Comparison of ENCODE assay signal across 10 cellular contexts in genomic region chr10:101444058-101444457, GRCh38.
DNase-seq lines count a peak whose midpoint lies in the region; ATAC-seq, FAIRE-seq and TF ChIP-seq lines count a peak whose summit lies in the region.
"Had no signal": no experiment of that assay in that cellular context is flagged by ENCODE, and none has a peak within 500 bp of the region (broad histone marks: within the 10 kb centered on the region; RNA-seq: fewer than 3 reads in every experiment).

No MANE protein-coding gene starts in this region.

- H3K4me1 Mint-ChIP-seq in activated naive CD4-positive, alpha-beta T cell treated with anti-CD3 and anti-CD28 coated beads, Interleukin-2, amount 10 ng/mL, durations not matched to agents 7 days and 5 days = peaks cover 2% of the 10 kb centered on the region

- no peak overlapping the region for H3K27ac Mint-ChIP-seq in activated naive CD4-positive, alpha-beta T cell treated with anti-CD3 and anti-CD28 coated beads, Interleukin-2, amount 10 ng/mL, durations not matched to agents 7 days and 5 days

- TF ChIP-seq CTCF in A549 (IDR thresholded peaks at IDR 0.05) = peak; percentile 52
- peak; percentile 26 for TF ChIP-seq CTCF in GM10266 (IDR thresholded peaks at IDR 0.05; ENCODE audit: control insufficient read depth, insufficient read depth, low read depth, missing control alignments)
- TF ChIP-seq CTCF in epithelial cell of proximal tubule (conservative IDR thresholded peaks at IDR 0.05; ENCODE audit: low read depth, low read length) = peak; percentile 47

- no peaks in the 10 kb centered on the region for H3K9me3 ChIP-seq in A549
- H3K9me3 ChIP-seq: SJSA1 had no signal

- no peaks in the 10 kb centered on the region for H3K4me1 ChIP-seq in A549
- H3K4me1 ChIP-seq: SJSA1 had no signal

- ATAC-seq in A549 (peak; percentile 58 to 65; a peak in 4 of 6 replicates), GM19328 (IDR thresholded peaks at IDR 0.05; ENCODE audit: unreplicated experiment) (no peak)

- H3K27ac ChIP-seq in A549 = no peak overlapping the region
- H3K27ac ChIP-seq: epithelial cell of prostate, SJSA1 had no signal

- DNase-seq in A549 (ENCODE audit: low read depth in 1 of 2, low spot score in 1 of 2) = peak; percentile 14 to 29
- no peak for DNase-seq in GM10266 (ENCODE audit: extremely low spot score)
- DNase-seq in NCI-H69 (lab: John Stamatoyannopoulos, UW) = peak; percentile 71
- DNase-seq in epithelial cell of proximal tubule (ENCODE audit: low read depth) = no peak
- no peak for DNase-seq in activated naive CD4-positive, alpha-beta T cell treated with anti-CD3 and anti-CD28 coated beads, Interleukin-2, amount 10 ng/mL, durations not matched to agents 7 days and 5 days
- no peak for DNase-seq in iPS-NIHi11 (ENCODE audit: low spot score)
- DNase-seq in activated T-cell treated with anti-CD3 and anti-CD28 coated beads for 4 hours = no peak

- peak; percentile 46 for FAIRE-seq in A549 (lab: Jason Lieb, UNC)

- H3K27me3 Mint-ChIP-seq in activated naive CD4-positive, alpha-beta T cell treated with anti-CD3 and anti-CD28 coated beads, Interleukin-2, amount 10 ng/mL, durations not matched to agents 7 days and 5 days = no peaks in the 10 kb centered on the region

- no peak for TF ChIP-seq EP300 in A549 (IDR thresholded peaks at IDR 0.05)

- H3K4me2 ChIP-seq in A549 = no peak overlapping the region

- H3K9me3 Mint-ChIP-seq in activated naive CD4-positive, alpha-beta T cell treated with anti-CD3 and anti-CD28 coated beads, Interleukin-2, amount 10 ng/mL, durations not matched to agents 7 days and 5 days = no peaks in the 10 kb centered on the region

- peak in 1 of 2 experiments; percentile 16; a peak in 2 of 5 replicates for TF ChIP-seq RAD21 in A549 (conservative IDR thresholded peaks at IDR 0.05 in 1 of 2, IDR thresholded peaks at IDR 0.05 in 1 of 2)

- H3K36me3 Mint-ChIP-seq in activated naive CD4-positive, alpha-beta T cell treated with anti-CD3 and anti-CD28 coated beads, Interleukin-2, amount 10 ng/mL, durations not matched to agents 7 days and 5 days = no peaks in the 10 kb centered on the region

- no peak overlapping the region for H3K4me3 Mint-ChIP-seq in activated naive CD4-positive, alpha-beta T cell treated with anti-CD3 and anti-CD28 coated beads, Interleukin-2, amount 10 ng/mL, durations not matched to agents 7 days and 5 days

- POLR2A ChIA-PET in A549 (lab: Yijun Ruan, JAX) = no interaction called here

- CTCF ChIA-PET in A549 (lab: Yijun Ruan, JAX) = interaction anchor here (0.7 to 9.7 kb wide), 26 partner anchors 9 to 338 kb away, joined by 3 to 135 read pairs (median 4); no protein-coding TSS in a partner anchor
- CTCF ChIA-PET in activated naive CD4-positive, alpha-beta T cell treated with anti-CD3 and anti-CD28 coated beads, Interleukin-2, amount 10 ng/mL, durations not matched to agents 7 days and 5 days (lab: Charles Lee) = interaction anchor here (0.8 to 2.8 kb wide), 19 partner anchors 8 to 290 kb away, joined by 3 to 11 read pairs (median 4); no protein-coding TSS in a partner anchor

- TF ChIP-seq POLR2A in A549 (IDR thresholded peaks at IDR 0.05; ENCODE audit: low read length) = no peak

- H3K4me3 ChIP-seq in A549 = no peak overlapping the region
- no peak overlapping the region for H3K4me3 ChIP-seq in epithelial cell of proximal tubule (ENCODE audit: low read depth, low read length)
- H3K4me3 ChIP-seq: SJSA1 had no signal

TF ChIP-seq in A549, 52 proteins besides CTCF, POLR2A, EP300 and RAD21:
- TF ChIP-seq HDAC2 (IDR thresholded peaks at IDR 0.05) (no peak), SREBF2 (IDR thresholded peaks at IDR 0.05) (no peak), CBX8 (IDR thresholded peaks at IDR 0.05) (no peak), RARB (CRISPR knock-in tag; IDR thresholded peaks at IDR 0.05) (no peak), CHD2 (IDR thresholded peaks at IDR 0.05; ENCODE audit: low read length, partially characterized antibody) (no peak), HEYL (CRISPR knock-in tag; IDR thresholded peaks at IDR 0.05) (no peak), MAZ (IDR thresholded peaks at IDR 0.05; ENCODE audit: borderline replicate concordance, low read depth, low read length) (no peak), GATA3 (IDR thresholded peaks at IDR 0.05; ENCODE audit: borderline replicate concordance) (no peak), HES2 (IDR thresholded peaks at IDR 0.05) (no peak), RFX5 (IDR thresholded peaks at IDR 0.05) (no peak), JUNB (IDR thresholded peaks at IDR 0.05) (no peak), FOSB (CRISPR knock-in tag; IDR thresholded peaks at IDR 0.05) (no peak), ELK1 (IDR thresholded peaks at IDR 0.05; ENCODE audit: low read depth, low read length) (no peak), MYC (IDR thresholded peaks at IDR 0.05; ENCODE audit: borderline replicate concordance, low read length) (no peak), ESRRA (IDR thresholded peaks at IDR 0.05; ENCODE audit: borderline replicate concordance, low read length) (no peak), ZSCAN20 (CRISPR knock-in tag; IDR thresholded peaks at IDR 0.05) (no peak), NR3C1 (IDR thresholded peaks at IDR 0.05) (no peak)

Comparison
In these comparisons a context has a peak if more than half of its experiments do, and no peak if none do; other contexts are left out.
1. DNase-seq: peak in A549 (2 of 2) and NCI-H69 (single experiment); none in GM10266 (single experiment), epithelial cell of proximal tubule (single experiment), activated naive CD4-positive, alpha-beta T cell treated with anti-CD3 and anti-CD28 coated beads, Interleukin-2, amount 10 ng/mL, durations not matched to agents 7 days and 5 days (single experiment), iPS-NIHi11 (single experiment) and activated T-cell treated with anti-CD3 and anti-CD28 coated beads for 4 hours (single experiment).
2. Peak in every context shown above with its lines, with median percentiles within 50 percentile points of each other: CTCF ChIP-seq.